In genomic region chr2:111497270-111497669, GRCh38 we compare ENCODE assay signal across 8 cellular contexts.
DNase-seq lines count a peak whose midpoint lies in the region; TF ChIP-seq lines count a peak whose summit lies in the region.
"Not testable (repeated sequence)": the region's sequence is repeated elsewhere in the genome, so short reads cannot be mapped to it uniquely, and the experiment has no call there.

No MANE protein-coding gene starts in this region.

- BruUV-seq in mammary epithelial cell (replicated peaks; lab: Mats Ljungman, UMichigan), result not testable (repeated sequence)

- not testable (repeated sequence) for H3K4me3 Mint-ChIP-seq in activated CD4-positive, alpha-beta memory T cell treated with anti-CD3 and anti-CD28 coated beads, Interleukin-2, amount 10 ng/mL, durations not matched to agents 7 days and 5 days

- DNase-seq in ACHN, result peak; percentile 28
- DNase-seq in ELR (ENCODE audit: low read depth), result peak; percentile 37
- DNase-seq in M059J (ENCODE audit: low read depth), result peak; percentile 57
- DNase-seq in activated CD4-positive, alpha-beta memory T cell treated with anti-CD3 and anti-CD28 coated beads, Interleukin-2, amount 10 ng/mL, durations not matched to agents 7 days and 5 days; osteoblast (ENCODE audit: insufficient read length, low spot score, missing footprints): not testable (repeated sequence)
- DNase-seq in mammary epithelial cell, result peak; percentile 20
- DNase-seq in fibroblast of gingiva (ENCODE audit: low read depth), result peak; percentile 62
- peak; percentile 39 for DNase-seq in iris pigment epithelial cell (ENCODE audit: low read depth)

- peaks cover 18% of the 10 kb centered on the region for H3K79me2 ChIP-seq in mammary epithelial cell (ENCODE audit: insufficient read depth, low read length)
- not testable (repeated sequence) for H3K79me2 ChIP-seq in osteoblast (ENCODE audit: insufficient read depth, low read length)

- H3K9me3 ChIP-seq in mammary epithelial cell (replicated peaks; ENCODE audit: insufficient read depth, low read length); osteoblast (ENCODE audit: low read depth, low read length): not testable (repeated sequence)

- in situ Hi-C loops in ACHN (cut with HindIII; ENCODE audit: low pct_ligation_motif_present, low pct_unique_long_range_greater_than_20kb, low sequenced_read_pairs); mammary epithelial cell (cut with MboI; ENCODE audit: low sequenced_read_pairs in 2 of 2): not testable (repeated sequence)

- not testable (repeated sequence) for H3K36me3 Mint-ChIP-seq in activated CD4-positive, alpha-beta memory T cell treated with anti-CD3 and anti-CD28 coated beads, Interleukin-2, amount 10 ng/mL, durations not matched to agents 7 days and 5 days (ENCODE audit: low read depth)

- 8% methylated on average over 2 of the region's 2 CpGs for WGBS in mammary epithelial cell (ENCODE audit: low coverage, missing lambda C conversion rate)

- POLR2A ChIA-PET in activated CD4-positive, alpha-beta memory T cell treated with anti-CD3 and anti-CD28 coated beads, Interleukin-2, amount 10 ng/mL, durations not matched to agents 7 days and 5 days (lab: Charles Lee), result not testable (repeated sequence)

- not testable (repeated sequence) for H3K27me3 ChIP-seq in mammary epithelial cell (ENCODE audit: insufficient read depth, low read length); osteoblast (ENCODE audit: insufficient read depth, low read length)

- H4K20me1 ChIP-seq in mammary epithelial cell (ENCODE audit: insufficient read depth, low read length); osteoblast (ENCODE audit: insufficient read depth, low read length): not testable (repeated sequence)

- not testable (repeated sequence) for H3K4me3 ChIP-seq in mammary epithelial cell (replicated peaks in 1 of 3; ENCODE audit: insufficient read depth in 1 of 3, low read depth in 2 of 3, low read length in 3 of 3); osteoblast (ENCODE audit: insufficient read depth, low read length)

- not testable (repeated sequence) for H3K4me2 ChIP-seq in mammary epithelial cell (ENCODE audit: insufficient read depth, low read depth, low read length); osteoblast (ENCODE audit: insufficient read depth, low read length)

- not testable (repeated sequence) for TF ChIP-seq CTCF in mammary epithelial cell (conservative IDR thresholded peaks at IDR 0.05 in 1 of 2, IDR thresholded peaks at IDR 0.05 in 1 of 2; ENCODE audit: extremely low read depth in 1 of 2, insufficient read depth in 1 of 2, low read depth in 1 of 2, low read length in 2 of 2); osteoblast (IDR thresholded peaks at IDR 0.05; ENCODE audit: extremely low read depth, low read depth, low read length)

- intact Hi-C loops in mammary epithelial cell (cut with micrococcal nuclease), result not testable (repeated sequence)

- not testable (repeated sequence) for H3K9ac ChIP-seq in mammary epithelial cell (ENCODE audit: insufficient read depth, low read length)

- dilution Hi-C loops in mammary epithelial cell (cut with HindIII; ENCODE audit: low sequenced_read_pairs), result not testable (repeated sequence)

- not testable (repeated sequence) for H3K27me3 Mint-ChIP-seq in activated CD4-positive, alpha-beta memory T cell treated with anti-CD3 and anti-CD28 coated beads, Interleukin-2, amount 10 ng/mL, durations not matched to agents 7 days and 5 days

- H3K27ac Mint-ChIP-seq in activated CD4-positive, alpha-beta memory T cell treated with anti-CD3 and anti-CD28 coated beads, Interleukin-2, amount 10 ng/mL, durations not matched to agents 7 days and 5 days, result peak overlapping the region; percentile 40

- H3K36me3 ChIP-seq in mammary epithelial cell (ENCODE audit: insufficient read depth, low read length); osteoblast (ENCODE audit: insufficient read depth, low read length): not testable (repeated sequence)

- not testable (repeated sequence) for H3K9me3 Mint-ChIP-seq in activated CD4-positive, alpha-beta memory T cell treated with anti-CD3 and anti-CD28 coated beads, Interleukin-2, amount 10 ng/mL, durations not matched to agents 7 days and 5 days

- peaks cover 15% of the 10 kb centered on the region for H3K4me1 ChIP-seq in mammary epithelial cell (ENCODE audit: insufficient read depth, low read length)
- peaks cover 18% of the 10 kb centered on the region for H3K4me1 ChIP-seq in osteoblast (ENCODE audit: insufficient read depth, low read length)

- CTCF ChIA-PET in activated CD4-positive, alpha-beta memory T cell treated with anti-CD3 and anti-CD28 coated beads, Interleukin-2, amount 10 ng/mL, durations not matched to agents 7 days and 5 days (lab: Charles Lee); mammary epithelial cell (lab: Charles Lee; ENCODE audit: low non-redundant PET): not testable (repeated sequence)

- H3K27ac ChIP-seq in mammary epithelial cell (ENCODE audit: insufficient read depth, low read depth, low read length), result not testable (repeated sequence)
- peak overlapping the region; percentile 38 for H3K27ac ChIP-seq in osteoblast (ENCODE audit: low read depth, low read length)

- not testable (repeated sequence) for H2AFZ ChIP-seq in mammary epithelial cell (ENCODE audit: low read depth, low read length); osteoblast (ENCODE audit: low read length)

- H3K4me1 Mint-ChIP-seq in activated CD4-positive, alpha-beta memory T cell treated with anti-CD3 and anti-CD28 coated beads, Interleukin-2, amount 10 ng/mL, durations not matched to agents 7 days and 5 days, result peaks cover 15% of the 10 kb centered on the region
